Comparison of ENCODE assay signal across 18 cellular contexts in genomic region chr16:62642677-62643076, GRCh38.
DNase-seq lines count a peak whose midpoint lies in the region; ATAC-seq and TF ChIP-seq lines count a peak whose summit lies in the region.
"Had no signal": no experiment of that assay in that cellular context is flagged by ENCODE, and none has a peak within 500 bp of the region (broad histone marks: within the 10 kb centered on the region; RNA-seq: fewer than 3 reads in every experiment).

No MANE protein-coding gene starts in this region.

- H3K4me3 Mint-ChIP-seq in naive thymus-derived CD4-positive, alpha-beta T cell = no peak overlapping the region
- H3K4me3 Mint-ChIP-seq in progenitor cell of endocrine pancreas (ENCODE audit: low read depth) = no peak overlapping the region
- H3K4me3 Mint-ChIP-seq: B cell; CD8-positive, alpha-beta memory T cell; H9 had no signal

- intact Hi-C loops in naive thymus-derived CD4-positive, alpha-beta T cell (cut with micrococcal nuclease) = no loop called here

- ATAC-seq in HG02610 (IDR thresholded peaks at IDR 0.05; ENCODE audit: unreplicated experiment) (peak; percentile 46), HG03103 (IDR thresholded peaks at IDR 0.05; ENCODE audit: low read depth, unreplicated experiment) (peak; percentile 25), GM19452 (IDR thresholded peaks at IDR 0.05; ENCODE audit: unreplicated experiment) (no peak)
- no peak for ATAC-seq in naive thymus-derived CD4-positive, alpha-beta T cell

- TF ChIP-seq CTCF in GM12865 (IDR thresholded peaks at IDR 0.05; ENCODE audit: insufficient read depth, low read depth, low read length, missing control alignments) = no peak
- TF ChIP-seq CTCF in progenitor cell of endocrine pancreas (IDR thresholded peaks at IDR 0.05; ENCODE audit: unreplicated experiment) = no peak

- H3K27me3 Mint-ChIP-seq in naive thymus-derived CD4-positive, alpha-beta T cell = no peaks in the 10 kb centered on the region
- H3K27me3 Mint-ChIP-seq in progenitor cell of endocrine pancreas = no peaks in the 10 kb centered on the region
- H3K27me3 Mint-ChIP-seq: B cell; CD8-positive, alpha-beta memory T cell had no signal

- peaks cover 0 to 16% (median 0%) of the 10 kb centered on the region in 3 experiments for H3K9me3 ChIP-seq in naive thymus-derived CD4-positive, alpha-beta T cell (ENCODE audit: control insufficient read depth in 2 of 3, low read length in 3 of 3)
- H3K9me3 ChIP-seq: BLaER1 treated with 17β-estradiol and CSF1 and Interleukin-3, amounts not matched to agents 10 nM and 100 nM had no signal

- H3K27me3 ChIP-seq in naive thymus-derived CD4-positive, alpha-beta T cell (ENCODE audit: control insufficient read depth in 2 of 2, insufficient read depth in 2 of 2, low read length in 2 of 2) = no peaks in the 10 kb centered on the region
- H3K27me3 ChIP-seq: BLaER1 treated with 17β-estradiol and CSF1 and Interleukin-3, amounts not matched to agents 10 nM and 100 nM had no signal

- no peak overlapping the region for H3K27ac Mint-ChIP-seq in naive thymus-derived CD4-positive, alpha-beta T cell
- no peak overlapping the region for H3K27ac Mint-ChIP-seq in progenitor cell of endocrine pancreas
- H3K27ac Mint-ChIP-seq: B cell; CD8-positive, alpha-beta memory T cell; H9 had no signal

- H3K4me1 ChIP-seq in naive thymus-derived CD4-positive, alpha-beta T cell (ENCODE audit: control insufficient read depth in 2 of 2, insufficient read depth in 2 of 2, low read length in 2 of 2) = no peaks in the 10 kb centered on the region

- H3K4me1 Mint-ChIP-seq in naive thymus-derived CD4-positive, alpha-beta T cell = peaks cover 0 to 5% (median 0%) of the 10 kb centered on the region in 7 donors
- no peaks in the 10 kb centered on the region for H3K4me1 Mint-ChIP-seq in progenitor cell of endocrine pancreas (ENCODE audit: low read depth)
- H3K4me1 Mint-ChIP-seq: B cell; CD8-positive, alpha-beta memory T cell; H9 had no signal

- DNase-seq in GM12865 (ENCODE audit: low read depth) (peak; percentile 72), NCI-H510A (lab: John Stamatoyannopoulos, UW) (no peak), progenitor cell of endocrine pancreas (ENCODE audit: low spot score, unreplicated experiment) (no peak)
- no peak for DNase-seq in naive thymus-derived CD4-positive, alpha-beta T cell
- DNase-seq: CD8-positive, alpha-beta memory T cell; COR-L47; DMS 273 treated with DMSO at 0.1 percent for 48 hours; DMS53; DND-41; EL; H9; Kasumi-1; KG1 had no signal

- POLR2A ChIA-PET in naive thymus-derived CD4-positive, alpha-beta T cell (lab: Charles Lee) = no interaction called here

- peaks cover 1 to 64% (median 18%) of the 10 kb centered on the region in 11 donors for H3K9me3 Mint-ChIP-seq in naive thymus-derived CD4-positive, alpha-beta T cell
- no peaks in the 10 kb centered on the region for H3K9me3 Mint-ChIP-seq in progenitor cell of endocrine pancreas (ENCODE audit: low read depth)
- H3K9me3 Mint-ChIP-seq: H9 had no signal

- no peaks in the 10 kb centered on the region for H3K36me3 ChIP-seq in naive thymus-derived CD4-positive, alpha-beta T cell (ENCODE audit: control insufficient read depth in 2 of 3, insufficient read depth in 3 of 3, low read length in 3 of 3)
- H3K36me3 ChIP-seq: BLaER1 treated with 17β-estradiol and CSF1 and Interleukin-3, amounts not matched to agents 10 nM and 100 nM had no signal

- H3K4me3 ChIP-seq in GM12865 (ENCODE audit: low read depth, low read length) = no peak overlapping the region
- H3K4me3 ChIP-seq in naive thymus-derived CD4-positive, alpha-beta T cell (ENCODE audit: low read length) = no peak overlapping the region
- H3K4me3 ChIP-seq: BLaER1 treated with 17β-estradiol and CSF1 and Interleukin-3, amounts not matched to agents 10 nM and 100 nM had no signal

- CTCF ChIA-PET in naive thymus-derived CD4-positive, alpha-beta T cell (lab: Charles Lee) = no interaction called here

- H3K27ac ChIP-seq in naive thymus-derived CD4-positive, alpha-beta T cell (ENCODE audit: low read depth, low read length) = no peak overlapping the region

- peaks cover 0 to 10% (median 0%) of the 10 kb centered on the region in 5 donors for H3K36me3 Mint-ChIP-seq in naive thymus-derived CD4-positive, alpha-beta T cell
- no peaks in the 10 kb centered on the region for H3K36me3 Mint-ChIP-seq in progenitor cell of endocrine pancreas (ENCODE audit: insufficient read depth)
- H3K36me3 Mint-ChIP-seq: CD8-positive, alpha-beta memory T cell had no signal

Comparison
In these comparisons a context has a peak if more than half of its experiments do, and no peak if none do; other contexts are left out.
1. ATAC-seq: peak in HG02610 (single experiment) and HG03103 (single experiment); none in GM19452 (single experiment) and naive thymus-derived CD4-positive, alpha-beta T cell (single experiment).